9 cellular contexts compared by ENCODE assay signal in the genomic region with DNA sequence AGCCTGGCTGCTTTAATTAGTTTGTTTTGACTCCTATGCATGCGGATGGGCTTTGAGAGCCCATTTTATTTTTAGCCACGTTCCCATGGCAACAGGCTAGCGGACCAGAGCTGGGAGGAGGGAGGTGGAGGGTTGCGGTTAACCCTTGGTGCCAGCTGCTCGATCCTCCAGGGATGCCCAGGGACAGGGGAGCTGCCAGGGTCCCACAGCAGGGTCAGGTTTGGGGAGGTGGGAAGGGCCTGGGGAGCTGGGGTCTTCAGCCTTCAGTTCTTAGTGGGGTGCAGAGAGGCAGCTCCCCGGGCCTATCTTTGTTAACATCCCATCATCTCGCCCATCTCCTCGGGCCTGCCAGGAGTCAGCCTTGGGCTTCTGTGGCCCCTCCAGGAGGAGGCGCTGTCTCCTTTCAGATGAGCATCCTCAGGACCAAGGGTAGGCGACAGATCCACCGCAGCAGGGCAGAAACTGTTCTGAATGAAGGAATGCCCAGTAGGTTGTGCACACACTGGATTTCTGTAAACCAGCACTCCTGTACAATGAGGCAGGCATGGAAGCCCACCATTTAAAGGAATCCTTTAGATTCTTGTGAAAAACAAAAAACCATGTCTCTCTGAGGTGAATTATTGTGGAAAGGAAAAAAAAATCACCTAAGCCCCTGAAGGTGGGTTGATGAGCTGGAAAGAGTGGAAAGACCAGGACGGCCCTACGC.
DNase-seq lines count a peak whose midpoint lies in the region; ATAC-seq and TF ChIP-seq lines count a peak whose summit lies in the region.
"Had no signal": no experiment of that assay in that cellular context is flagged by ENCODE, and none has a peak within 500 bp of the region (broad histone marks: within the 10 kb centered on the region; RNA-seq: fewer than 3 reads in every experiment).

No MANE protein-coding gene starts in this region.

- intact Hi-C loops in Calu3 (cut with micrococcal nuclease; ENCODE audit: unreplicated experiment): loop anchor here (1.0 to 5.0 kb wide), 5 partner anchors 85 to 443 kb away; partner anchors contain the start of gene PPIL1
- intact Hi-C loops in activated T-helper 2 cell treated with anti-CD3 and anti-CD28 coated beads, Interferon-gamma antibody, Interleukin-2, Interleukin-4, amounts not matched to agents 10 μg/mL and 5 μg/mL and 100 μg/mL, durations not matched to agents 14 hours and 24 hours and 36 hours (cut with micrococcal nuclease): loop anchor here (1.0 to 5.0 kb wide), 5 partner anchors 16 to 445 kb away; partner anchors contain the start of gene PPIL1

- H2AFZ ChIP-seq in Loucy (ENCODE audit: low read length): no peak overlapping the region

- H3K36me3 ChIP-seq in Loucy (ENCODE audit: insufficient read depth, low read length): no peaks in the 10 kb centered on the region

- peaks cover 5% of the 10 kb centered on the region for H3K36me3 Mint-ChIP-seq in Calu3 (ENCODE audit: insufficient read depth, unreplicated experiment)
- H3K36me3 Mint-ChIP-seq in activated T-helper 2 cell treated with anti-CD3 and anti-CD28 coated beads, Interferon-gamma antibody, Interleukin-2, Interleukin-4, amounts not matched to agents 10 μg/mL and 5 μg/mL and 100 μg/mL, durations not matched to agents 14 hours and 24 hours and 36 hours (ENCODE audit: low read depth): no peaks in the 10 kb centered on the region
- H3K36me3 Mint-ChIP-seq: activated naive CD8-positive, alpha-beta T cell had no signal

- H3K9me3 ChIP-seq in Loucy (ENCODE audit: insufficient read depth, low read depth, low read length): no peaks in the 10 kb centered on the region

- H3K4me1 ChIP-seq in Loucy (ENCODE audit: insufficient read depth, low read length, poor library complexity, severe bottlenecking): peaks cover 9% of the 10 kb centered on the region

- H3K27me3 Mint-ChIP-seq in Calu3 (ENCODE audit: unreplicated experiment): no peaks in the 10 kb centered on the region
- no peaks in the 10 kb centered on the region for H3K27me3 Mint-ChIP-seq in activated T-helper 2 cell treated with anti-CD3 and anti-CD28 coated beads, Interferon-gamma antibody, Interleukin-2, Interleukin-4, amounts not matched to agents 10 μg/mL and 5 μg/mL and 100 μg/mL, durations not matched to agents 14 hours and 24 hours and 36 hours (ENCODE audit: low read depth)
- H3K27me3 Mint-ChIP-seq: activated naive CD8-positive, alpha-beta T cell had no signal

- H3K4me2 ChIP-seq in Loucy (ENCODE audit: low read depth, low read length, poor library complexity, severe bottlenecking): no peak overlapping the region

- peak overlapping the region; percentile 66 for H3K27ac ChIP-seq in temporal lobe (ENCODE audit: low read depth, low read length)

- H3K4me3 ChIP-seq in Loucy (ENCODE audit: low read length, poor library complexity, severe bottlenecking) (no peak overlapping the region), foreskin fibroblast (ENCODE audit: low read depth in 1 of 2, low read length in 2 of 2) (no peak overlapping the region)

- H3K9me2 ChIP-seq in Loucy (replicated peaks; ENCODE audit: low read depth, low read length): no peaks in the 10 kb centered on the region

- CTCF ChIA-PET in Calu3 (lab: Charles Lee): interaction anchor here (1.1 to 3.8 kb wide), 7 partner anchors 16 to 444 kb away, joined by 4 to 19 read pairs (median 7); partner anchors contain the start of gene PPIL1

- DNase-seq in Calu3 (peak; percentile 92), SHP77 (lab: John Stamatoyannopoulos, UW) (peak; percentile 67 to 75), foreskin fibroblast (peak; percentile 79 to 93), occipital lobe (lab: John Stamatoyannopoulos, UW) (peak; percentile 79)
- DNase-seq in activated T-helper 2 cell treated with anti-CD3 and anti-CD28 coated beads, Interferon-gamma antibody, Interleukin-2, Interleukin-4, amounts not matched to agents 10 μg/mL and 5 μg/mL and 100 μg/mL, durations not matched to agents 14 hours and 24 hours and 36 hours (ENCODE audit: low spot score): peak; percentile 74

- no TSS peak for BruUV-seq in Calu3 (replicated peaks; lab: Mats Ljungman, UMichigan)

- no peaks in the 10 kb centered on the region for H3F3A ChIP-seq in Loucy (ENCODE audit: low read depth)

- H3K4me1 Mint-ChIP-seq in Calu3 (ENCODE audit: low read depth, unreplicated experiment): peaks cover 26% of the 10 kb centered on the region
- H3K4me1 Mint-ChIP-seq in activated T-helper 2 cell treated with anti-CD3 and anti-CD28 coated beads, Interferon-gamma antibody, Interleukin-2, Interleukin-4, amounts not matched to agents 10 μg/mL and 5 μg/mL and 100 μg/mL, durations not matched to agents 14 hours and 24 hours and 36 hours (ENCODE audit: low read depth): peaks cover 33% of the 10 kb centered on the region

- no peak overlapping the region for H3K4me3 Mint-ChIP-seq in Calu3 (ENCODE audit: low read depth, unreplicated experiment)
- no peak overlapping the region for H3K4me3 Mint-ChIP-seq in activated T-helper 2 cell treated with anti-CD3 and anti-CD28 coated beads, Interferon-gamma antibody, Interleukin-2, Interleukin-4, amounts not matched to agents 10 μg/mL and 5 μg/mL and 100 μg/mL, durations not matched to agents 14 hours and 24 hours and 36 hours (ENCODE audit: low read depth)
- H3K4me3 Mint-ChIP-seq: activated naive CD8-positive, alpha-beta T cell had no signal

- H3K9me3 Mint-ChIP-seq in Calu3 (ENCODE audit: low read depth, unreplicated experiment): no peaks in the 10 kb centered on the region
- H3K9me3 Mint-ChIP-seq in activated T-helper 2 cell treated with anti-CD3 and anti-CD28 coated beads, Interferon-gamma antibody, Interleukin-2, Interleukin-4, amounts not matched to agents 10 μg/mL and 5 μg/mL and 100 μg/mL, durations not matched to agents 14 hours and 24 hours and 36 hours: no peaks in the 10 kb centered on the region

- TF ChIP-seq CTCF in Calu3 (IDR thresholded peaks at IDR 0.05; ENCODE audit: unreplicated experiment) (peak; percentile 95), Loucy (conservative IDR thresholded peaks at IDR 0.05; ENCODE audit: low read length) (peak; percentile 97), foreskin fibroblast (IDR thresholded peaks at IDR 0.05; ENCODE audit: low read depth, low read length) (peak; percentile 96)

- H3K27me3 ChIP-seq in Loucy (ENCODE audit: insufficient read depth, low read length, poor library complexity, severe bottlenecking): no peaks in the 10 kb centered on the region

- H3K9ac ChIP-seq in Loucy (ENCODE audit: low read depth, low read length, poor library complexity, severe bottlenecking): no peak overlapping the region

- no peaks in the 10 kb centered on the region for H4K20me1 ChIP-seq in Loucy (ENCODE audit: insufficient read depth, low read length, poor library complexity, severe bottlenecking)

- peak; percentile 71 for ATAC-seq in GM21529 (IDR thresholded peaks at IDR 0.05; ENCODE audit: unreplicated experiment)

- H3K27ac Mint-ChIP-seq in Calu3 (ENCODE audit: unreplicated experiment): no peak overlapping the region
- H3K27ac Mint-ChIP-seq in activated T-helper 2 cell treated with anti-CD3 and anti-CD28 coated beads, Interferon-gamma antibody, Interleukin-2, Interleukin-4, amounts not matched to agents 10 μg/mL and 5 μg/mL and 100 μg/mL, durations not matched to agents 14 hours and 24 hours and 36 hours: peak overlapping the region; percentile 0
- H3K27ac Mint-ChIP-seq: activated naive CD8-positive, alpha-beta T cell had no signal

- no peaks in the 10 kb centered on the region for H3K79me2 ChIP-seq in Loucy (ENCODE audit: insufficient read depth, low read length)
